In genomic region chr16:53081032-53081424, GRCh38 we compare ENCODE assay signal across 11 cellular contexts. TPM values are rescaled to one million over a fixed set of nuclear protein-coding genes. Genes with fewer than 3 reads are reported as not detected.
A peak's percentile ranks its signal among the peaks of the same experiment; 100 is the strongest.
DNase-seq lines count a peak whose midpoint lies in the region; ATAC-seq and TF ChIP-seq lines count a peak whose summit lies in the region.
"Had no signal": no experiment of that assay in that cellular context is flagged by ENCODE, and none has a peak within 500 bp of the region (broad histone marks: within the 10 kb centered on the region; RNA-seq: fewer than 3 reads in every experiment).

No MANE protein-coding gene starts in this region.

- POLR2A ChIA-PET in SK-N-SH (lab: Yijun Ruan, JAX) = interaction anchor here (0.6 to 3.0 kb wide), 5 partner anchors 11 to 49 kb away, joined by 3 to 32 read pairs (median 7); partner anchors contain the start of gene CHD9

- H2AFZ ChIP-seq in SK-N-SH (ENCODE audit: low read depth) = no peak overlapping the region

- no peaks in the 10 kb centered on the region for H4K20me1 ChIP-seq in SK-N-SH (ENCODE audit: insufficient read depth)

- TF ChIP-seq RAD21 in SK-N-SH (IDR thresholded peaks at IDR 0.05; ENCODE audit: low read length) = no peak

- no peaks in the 10 kb centered on the region for H3K9me2 ChIP-seq in SK-N-SH

- H3K27me3 ChIP-seq in SK-N-SH (ENCODE audit: insufficient read depth) (no peaks in the 10 kb centered on the region), esophagus squamous epithelium (no peaks in the 10 kb centered on the region), transverse colon (no peaks in the 10 kb centered on the region)

- in situ Hi-C loops in transverse colon (cut with MboI; ENCODE audit: low pct_ligation_motif_present in 1 of 4, low pct_unique_long_range_greater_than_20kb in 1 of 4, low sequenced_read_pairs in 3 of 4) = no loop called here

- H3K4me1 ChIP-seq in SK-N-SH (ENCODE audit: control insufficient read depth in 1 of 2, insufficient read depth in 2 of 2, low read depth in 1 of 2, low read length in 1 of 2) (peaks cover 60 to 61% of the 10 kb centered on the region in 2 experiments), esophagus squamous epithelium (peaks cover 45 to 78% (median 56%) of the 10 kb centered on the region in 3 donors), transverse colon (peaks cover 11 to 37% (median 28%) of the 10 kb centered on the region in 4 donors)

- H3K36me3 ChIP-seq in SK-N-SH (replicated peaks in 1 of 2; ENCODE audit: control insufficient read depth in 1 of 2, insufficient read depth in 2 of 2, low read length in 1 of 2) (no peaks in the 10 kb centered on the region), esophagus squamous epithelium (no peaks in the 10 kb centered on the region), transverse colon (no peaks in the 10 kb centered on the region)

- no peaks in the 10 kb centered on the region for H3K27me3 Mint-ChIP-seq in neural crest cell (ENCODE audit: low read depth)

- TF ChIP-seq EP300 in SK-N-SH (IDR thresholded peaks at IDR 0.05; ENCODE audit: borderline replicate concordance in 1 of 2, low read depth in 1 of 2, low read length in 1 of 2) = no peak
- TF ChIP-seq EP300 in transverse colon (IDR thresholded peaks at IDR 0.05; ENCODE audit: low read depth) = no peak

- H3K9ac ChIP-seq in SK-N-SH = peak overlapping the region; percentile 51

- H3K9me3 ChIP-seq in SK-N-SH = no peaks in the 10 kb centered on the region
- no peaks in the 10 kb centered on the region for H3K9me3 ChIP-seq in esophagus squamous epithelium
- no peaks in the 10 kb centered on the region for H3K9me3 ChIP-seq in transverse colon

- TF ChIP-seq POLR2A in esophagus squamous epithelium (IDR thresholded peaks at IDR 0.05) (no peak), transverse colon (IDR thresholded peaks at IDR 0.05) (no peak)

- no peaks in the 10 kb centered on the region for H3K9me3 Mint-ChIP-seq in neural crest cell

- no peak for TF ChIP-seq CTCF in SK-N-SH (IDR thresholded peaks at IDR 0.05)
- no peak for TF ChIP-seq CTCF in esophagus squamous epithelium (IDR thresholded peaks at IDR 0.05)
- TF ChIP-seq CTCF in neural crest cell (conservative IDR thresholded peaks at IDR 0.05) = no peak
- TF ChIP-seq CTCF in transverse colon (IDR thresholded peaks at IDR 0.05) = no peak

- peaks cover 36% of the 10 kb centered on the region for H3F3A ChIP-seq in SK-N-SH (replicated peaks; ENCODE audit: insufficient read depth)

- H3K4me3 ChIP-seq in SK-N-SH (ENCODE audit: low read depth in 2 of 2, low read length in 1 of 2) (peak overlapping the region in 1 of 2 experiments; percentile 50; a peak in 2 of 4 replicates), esophagus squamous epithelium (no peak overlapping the region), transverse colon (no peak overlapping the region)

- peaks cover 43% of the 10 kb centered on the region for H3K4me1 Mint-ChIP-seq in neural crest cell

- peak overlapping the region; percentile 88 for H3K27ac Mint-ChIP-seq in neural crest cell (ENCODE audit: unreplicated experiment)
- H3K27ac Mint-ChIP-seq: naive thymus-derived CD4-positive, alpha-beta T cell had no signal

- peaks cover 58% of the 10 kb centered on the region for H3K79me2 ChIP-seq in SK-N-SH (ENCODE audit: insufficient read depth)

- H3K4me2 ChIP-seq in SK-N-SH = peak overlapping the region; percentile 68

- DNase-seq in SK-N-SH = no peak
- DNase-seq in esophagus squamous epithelium (lab: John Stamatoyannopoulos, UW) = no peak
- no peak for DNase-seq in neural crest cell (ENCODE audit: low read depth, low spot score)
- DNase-seq in transverse colon = no peak
- no peak for DNase-seq in NCI-H226
- DNase-seq in NCI-H2107 (lab: John Stamatoyannopoulos, UW) = no peak
- DNase-seq in SKM-1 treated with dmso at 0.1 percent for 144 hours (lab: John Stamatoyannopoulos, UW; ENCODE audit: unreplicated experiment) = no peak
- DNase-seq: activated CD4-positive, alpha-beta T cell treated with anti-CD3 and anti-CD28 coated beads, Interleukin-2, amount 50 U/mL, for 48 hours; activated naive CD4-positive, alpha-beta T cell; naive thymus-derived CD4-positive, alpha-beta T cell had no signal

- intact Hi-C loops in esophagus squamous epithelium (cut with DNase I) (loop anchor here (2.0 kb wide), 1 partner anchor 20 kb away; no protein-coding TSS in a partner anchor), transverse colon (cut with DNase I; ENCODE audit: low total_unique reads) (no loop called here)

- H3K36me3 Mint-ChIP-seq in neural crest cell (ENCODE audit: low read depth) = peaks cover 8% of the 10 kb centered on the region

- H3K27ac ChIP-seq in SK-N-SH (ENCODE audit: low read depth in 2 of 2, low read length in 1 of 2) (peak overlapping the region; percentile 91 to 96), esophagus squamous epithelium (peak overlapping the region; percentile 81 to 87 (median 86)), transverse colon (peak overlapping the region; percentile 57 to 82 (median 77))

- no peak for ATAC-seq in GM19395 (IDR thresholded peaks at IDR 0.05; ENCODE audit: unreplicated experiment)
- ATAC-seq: naive thymus-derived CD4-positive, alpha-beta T cell had no signal

- H3K4me3 Mint-ChIP-seq in neural crest cell = peak overlapping the region; percentile 42
- H3K4me3 Mint-ChIP-seq: naive thymus-derived CD4-positive, alpha-beta T cell had no signal

- CTCF ChIA-PET in SK-N-SH (lab: Yijun Ruan, JAX) = interaction anchor here (1.1 to 5.5 kb wide), 6 partner anchors 22 to 203 kb away, joined by 3 to 50 read pairs (median 5); partner anchors contain the start of gene CHD9

TF ChIP-seq in SK-N-SH, 30 proteins besides CTCF, POLR2A, EP300 and RAD21:
- no peak for TF ChIP-seq SIN3A (IDR thresholded peaks at IDR 0.05; ENCODE audit: borderline replicate concordance, low read depth, low read length)
- no peak for TF ChIP-seq TCF12 (IDR thresholded peaks at IDR 0.05)
- TF ChIP-seq GATA2 (CRISPR knock-in tag; IDR thresholded peaks at IDR 0.05) = no peak
- TF ChIP-seq CHD2 (IDR thresholded peaks at IDR 0.05; ENCODE audit: low read length, partially characterized antibody) = no peak
- TF ChIP-seq MXI1 (IDR thresholded peaks at IDR 0.05; ENCODE audit: low read depth, low read length) = no peak
- no peak for TF ChIP-seq GABPA (IDR thresholded peaks at IDR 0.05; ENCODE audit: low read depth)
- no peak for TF ChIP-seq RCOR1 (IDR thresholded peaks at IDR 0.05; ENCODE audit: low read length)
- no peak for TF ChIP-seq FOXJ3 (CRISPR knock-in tag; IDR thresholded peaks at IDR 0.05)
- no peak for TF ChIP-seq EZH2phosphoT487 (IDR thresholded peaks at IDR 0.05; ENCODE audit: borderline replicate concordance, low read depth)

RNA-seq across cellular contexts. Expression of gene CHD9, which starts 26.2 kb away (rescaled TPM):
- 6.2 and 9.2 TPM in 2 replicates for polyA plus RNA-seq in SK-N-SH (2012; rRNA removed)
- polyA plus RNA-seq in SK-N-SH (2012; cell fraction: cytosol; rRNA removed) = 8.2 and 10.6 TPM in 2 replicates
- 10.2 and 20.1 TPM in 2 replicates for polyA plus RNA-seq in SK-N-SH (2012; cell fraction: nucleus; rRNA removed)
- total RNA-seq in esophagus squamous epithelium = 10 to 100 TPM; 29.0 to 68.5 (median 37.3) TPM
- total RNA-seq in neural crest cell = 76.0 and 76.6 TPM in 2 replicates
- total RNA-seq in transverse colon = 100 to 1,000 TPM in 1 of 4 donors, 10 to 100 TPM in 3; 37.4 to 112 (median 64.4) TPM

RNA-seq across cellular contexts. Expression of gene CHD9NB, which starts 28.3 kb away (rescaled TPM):
- polyA plus RNA-seq in SK-N-SH (2012; rRNA removed) = 2.5 and 2.7 TPM in 2 replicates
- 2.0 and 2.3 TPM in 2 replicates for polyA plus RNA-seq in SK-N-SH (2012; cell fraction: cytosol; rRNA removed)
- 4.0 and 5.2 TPM in 2 replicates for polyA plus RNA-seq in SK-N-SH (2012; cell fraction: nucleus; rRNA removed)
- total RNA-seq in esophagus squamous epithelium (1 to 10 TPM; 1.9 to 3.0 (median 2.1) TPM), neural crest cell (0.61 and 0.75 TPM in 2 replicates), transverse colon (1 to 10 TPM in 2 of 4 donors, not detected in 2; 3.0 to 3.1 TPM)
- polyA plus RNA-seq: naive thymus-derived CD4-positive, alpha-beta T cell had no signal
